Comparison of ENCODE assay signal across 8 cellular contexts in the genomic region with DNA sequence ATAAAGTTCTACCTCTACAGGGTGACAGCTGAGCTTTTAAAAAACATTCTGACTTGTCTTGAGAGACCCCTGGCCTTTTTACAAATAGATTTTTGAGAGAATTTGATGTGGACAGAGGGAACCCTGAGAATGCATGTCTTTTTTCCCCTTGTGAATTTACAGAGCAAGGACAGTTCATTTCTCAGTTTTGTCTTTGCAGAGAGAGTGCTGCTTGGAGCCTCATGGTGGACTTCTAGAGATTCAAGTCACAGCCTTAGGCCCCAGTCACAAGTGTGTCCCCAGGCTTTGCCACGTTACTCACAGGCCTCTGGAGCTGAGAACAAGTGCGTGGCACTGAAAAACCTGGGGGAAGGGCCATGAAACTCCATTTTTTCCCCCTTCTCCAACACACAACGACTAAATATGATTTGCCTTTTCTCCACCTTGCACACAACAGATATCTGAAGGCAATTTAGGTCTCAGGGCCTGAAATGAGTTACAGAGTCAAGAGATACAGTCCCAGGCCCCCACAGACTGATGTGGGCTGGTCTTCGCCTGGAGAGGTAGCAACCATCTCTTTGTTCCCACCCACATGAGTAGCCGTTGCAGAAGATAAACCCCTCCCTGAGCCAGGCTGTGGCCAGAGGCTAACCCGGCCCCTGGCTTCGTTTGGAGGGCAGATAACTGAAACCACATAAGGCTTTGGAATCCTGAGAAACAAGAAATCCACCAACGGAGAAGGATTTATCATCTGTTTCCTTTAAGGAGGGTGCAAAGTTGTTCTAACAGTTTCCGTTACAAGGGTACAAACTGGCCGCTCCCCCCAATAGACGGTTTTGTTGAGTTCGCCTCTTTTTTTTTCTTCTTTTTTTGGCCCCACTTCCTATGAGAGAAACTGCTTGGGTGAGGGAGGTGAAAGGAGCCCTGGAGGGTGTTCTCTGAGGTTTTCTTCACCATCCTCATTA. TPM values are rescaled to one million over a fixed set of nuclear protein-coding genes. Genes with fewer than 3 reads are reported as not detected.
DNase-seq lines count a peak whose midpoint lies in the region; ATAC-seq, FAIRE-seq and TF ChIP-seq lines count a peak whose summit lies in the region.

No MANE protein-coding gene starts in this region.

- peak overlapping the region; percentile 100 for H3K4me3 Mint-ChIP-seq in activated CD4-positive, alpha-beta T cell treated with anti-CD3 and anti-CD28 coated beads, Interleukin-2, amount 10 ng/mL, durations not matched to agents 24 days and 14 days

- H3K4me2 ChIP-seq in MM.1S (ENCODE audit: low read depth, low read length) (peak overlapping the region; percentile 97), endothelial cell of umbilical vein (ENCODE audit: insufficient read depth, low read length) (peak overlapping the region; percentile 84)

- H3K36me3 ChIP-seq in MM.1S (replicated peaks; ENCODE audit: insufficient read depth, low read length): 0 out of 2 replicates have a peak, but pooled peaks cover 2% of the 10 kb centered on the region
- H3K36me3 ChIP-seq in endothelial cell of umbilical vein (ENCODE audit: control insufficient read depth in 2 of 2, extremely low read depth in 1 of 2, insufficient read depth in 2 of 2, low read length in 2 of 2): peaks cover 1 to 3% of the 10 kb centered on the region in 2 experiments
- peaks cover 22% of the 10 kb centered on the region for H3K36me3 ChIP-seq in mesodermal cell (ENCODE audit: control insufficient read depth, insufficient read depth, low read length)
- peaks cover 0 to under 1% of the 10 kb centered on the region in 2 donors for H3K36me3 ChIP-seq in thyroid gland

- peak overlapping the region; percentile 87; the same call in 1 of the 2 replicates for H3K9ac ChIP-seq in MM.1S (ENCODE audit: low read length)
- H3K9ac ChIP-seq in endothelial cell of umbilical vein (replicated peaks; ENCODE audit: extremely low read depth, insufficient read depth, low read length): peak overlapping the region; percentile 85

- dilution Hi-C loops in endothelial cell of umbilical vein (cut with MboI; ENCODE audit: extremely low pct_ligation_motif_present, low sequenced_read_pairs): loop anchor here (5.0 kb wide), 1 partner anchor 84 kb away; no protein-coding TSS in a partner anchor

- peaks cover 54% of the 10 kb centered on the region for H3K4me1 ChIP-seq in MM.1S (ENCODE audit: low read length)
- H3K4me1 ChIP-seq in endothelial cell of umbilical vein (ENCODE audit: control insufficient read depth, extremely low read depth, insufficient read depth, low read length): peaks cover 48% of the 10 kb centered on the region
- peaks cover 59% of the 10 kb centered on the region for H3K4me1 ChIP-seq in mesodermal cell (ENCODE audit: control insufficient read depth, insufficient read depth, low read length, poor library complexity, severe bottlenecking)
- peaks cover 29 to 52% of the 10 kb centered on the region in 2 donors for H3K4me1 ChIP-seq in thyroid gland

- H3K9me2 ChIP-seq in MM.1S (replicated peaks; ENCODE audit: insufficient read depth, low read length): no peaks in the 10 kb centered on the region

- TF ChIP-seq POLR2A in endothelial cell of umbilical vein (IDR thresholded peaks at IDR 0.05; ENCODE audit: low read depth, low read length) (peak; percentile 77), thyroid gland (IDR thresholded peaks at IDR 0.05) (peak in 1 of 2 donors; percentile 70)

- BruUV-seq in endothelial cell of umbilical vein (replicated peaks; lab: Mats Ljungman, UMichigan): no TSS peak

- 41 to 43% methylated on average over 8 to 10 of the region's 12 CpGs for WGBS in mesodermal cell (ENCODE audit: insufficient coverage in 2 of 2), 2 experiments
- WGBS in thyroid gland, 2 donors: 18 to 19% methylated on average over 12 of the region's 12 CpGs

- peaks cover 21% of the 10 kb centered on the region for H3K36me3 Mint-ChIP-seq in activated CD4-positive, alpha-beta T cell treated with anti-CD3 and anti-CD28 coated beads, Interleukin-2, amount 10 ng/mL, durations not matched to agents 24 days and 14 days (ENCODE audit: low read depth)

- ATAC-seq in HG03175 (IDR thresholded peaks at IDR 0.05; ENCODE audit: unreplicated experiment): no peak

- H3K4me3 ChIP-seq in MM.1S (ENCODE audit: low read length) (peak overlapping the region; percentile 91), endothelial cell of umbilical vein (replicated peaks in 1 of 3; ENCODE audit: insufficient read depth in 1 of 3, low read depth in 1 of 3, low read length in 3 of 3) (peak overlapping the region; percentile 51 to 76 (median 52)), mesodermal cell (ENCODE audit: extremely low read depth, insufficient read depth, low read length, poor library complexity, severe bottlenecking) (peak overlapping the region; percentile 65), thyroid gland (replicated peaks in 1 of 3) (peak overlapping the region in 2 of 3 donors; percentile 55 to 61)

- POLR2A ChIA-PET in endothelial cell of umbilical vein (lab: Charles Lee): interaction anchor here (1.1 kb wide), 1 partner anchor 94 kb away, joined by 4 read pairs; no protein-coding TSS in a partner anchor

- DNase-seq in activated CD4-positive, alpha-beta T cell treated with anti-CD3 and anti-CD28 coated beads for 4 hours: peak; percentile 11 to 15
- DNase-seq in activated CD4-positive, alpha-beta T cell treated with anti-CD3 and anti-CD28 coated beads for 1 hour: no peak
- peak; percentile 42 for DNase-seq in MM.1S
- DNase-seq in activated CD4-positive, alpha-beta T cell treated with anti-CD3 and anti-CD28 coated beads, Interleukin-2, amount 10 ng/mL, durations not matched to agents 24 days and 14 days: peak; percentile 80
- peak; percentile 72 for DNase-seq in endothelial cell of umbilical vein (ENCODE audit: low read depth, low spot score)
- DNase-seq in thyroid gland: peak; percentile 64 to 65

- peak overlapping the region; percentile 92 for H3K27ac ChIP-seq in MM.1S (ENCODE audit: low read length)
- peak overlapping the region; percentile 69 for H3K27ac ChIP-seq in endothelial cell of umbilical vein (ENCODE audit: insufficient read depth, low read depth, low read length)
- peak overlapping the region; percentile 92 for H3K27ac ChIP-seq in mesodermal cell (ENCODE audit: low read depth, low read length, severe bottlenecking)
- peak overlapping the region; percentile 93 to 100 (median 98) for H3K27ac ChIP-seq in thyroid gland

- H3K79me2 ChIP-seq in MM.1S (ENCODE audit: low read length) (peaks cover 9% of the 10 kb centered on the region), endothelial cell of umbilical vein (ENCODE audit: control insufficient read depth, insufficient read depth, low read length) (no peaks in the 10 kb centered on the region)

- H2AFZ ChIP-seq in MM.1S (ENCODE audit: low read length) (no peak overlapping the region), endothelial cell of umbilical vein (ENCODE audit: low read depth, low read length) (no peak overlapping the region)

- peak; percentile 72 for FAIRE-seq in endothelial cell of umbilical vein (lab: Jason Lieb, UNC)

- H3F3A ChIP-seq in MM.1S (ENCODE audit: insufficient read depth, low read length): peaks cover 60% of the 10 kb centered on the region

- H3K9me3 Mint-ChIP-seq in activated CD4-positive, alpha-beta T cell treated with anti-CD3 and anti-CD28 coated beads, Interleukin-2, amount 10 ng/mL, durations not matched to agents 24 days and 14 days: no peaks in the 10 kb centered on the region

- CTCF ChIA-PET in endothelial cell of umbilical vein (lab: Charles Lee): interaction anchor here (0.9 to 9.4 kb wide), 13 partner anchors 13 to 182 kb away, joined by 3 to 428 read pairs (median 4); partner anchors contain the start of gene ARID1A

- H4K20me1 ChIP-seq in MM.1S (ENCODE audit: insufficient read depth, low read length) (no peaks in the 10 kb centered on the region), endothelial cell of umbilical vein (replicated peaks; ENCODE audit: control insufficient read depth, extremely low read depth, insufficient read depth, low read length) (no peaks in the 10 kb centered on the region)

- H3K27me3 ChIP-seq in MM.1S (replicated peaks; ENCODE audit: insufficient read depth, low read length): no peaks in the 10 kb centered on the region
- H3K27me3 ChIP-seq in endothelial cell of umbilical vein (ENCODE audit: control insufficient read depth in 2 of 2, insufficient read depth in 2 of 2, low read length in 2 of 2): no peaks in the 10 kb centered on the region
- no peaks in the 10 kb centered on the region for H3K27me3 ChIP-seq in thyroid gland

- peaks cover 67% of the 10 kb centered on the region for H3K4me1 Mint-ChIP-seq in activated CD4-positive, alpha-beta T cell treated with anti-CD3 and anti-CD28 coated beads, Interleukin-2, amount 10 ng/mL, durations not matched to agents 24 days and 14 days

- peak overlapping the region; percentile 100 for H3K27ac Mint-ChIP-seq in activated CD4-positive, alpha-beta T cell treated with anti-CD3 and anti-CD28 coated beads, Interleukin-2, amount 10 ng/mL, durations not matched to agents 24 days and 14 days

- H3K9me3 ChIP-seq in MM.1S (replicated peaks; ENCODE audit: insufficient read depth, low read length) (no peaks in the 10 kb centered on the region), endothelial cell of umbilical vein (replicated peaks; ENCODE audit: control insufficient read depth, insufficient read depth, low read length) (no peaks in the 10 kb centered on the region), mesodermal cell (ENCODE audit: control insufficient read depth, low read length) (no peaks in the 10 kb centered on the region), thyroid gland (no peaks in the 10 kb centered on the region)

- TF ChIP-seq CTCF in MM.1S (IDR thresholded peaks at IDR 0.05; ENCODE audit: low read length): no peak
- no peak for TF ChIP-seq CTCF in endothelial cell of umbilical vein (IDR thresholded peaks at IDR 0.05; ENCODE audit: extremely low read depth in 1 of 2, insufficient read depth in 1 of 2, low read depth in 1 of 2, low read length in 2 of 2)
- no peak for TF ChIP-seq CTCF in thyroid gland (IDR thresholded peaks at IDR 0.05)

- no peaks in the 10 kb centered on the region for H3K27me3 Mint-ChIP-seq in activated CD4-positive, alpha-beta T cell treated with anti-CD3 and anti-CD28 coated beads, Interleukin-2, amount 10 ng/mL, durations not matched to agents 24 days and 14 days

- H3K9me1 ChIP-seq in endothelial cell of umbilical vein (replicated peaks; ENCODE audit: control insufficient read depth, extremely low read depth, insufficient read depth, low read length): no peaks in the 10 kb centered on the region

- intact Hi-C loops in activated CD4-positive, alpha-beta T cell treated with anti-CD3 and anti-CD28 coated beads, Interleukin-2, amount 10 ng/mL, durations not matched to agents 24 days and 14 days (cut with micrococcal nuclease): loop anchor here (1.0 to 2.0 kb wide), 4 partner anchors 14 to 244 kb away; no protein-coding TSS in a partner anchor
- intact Hi-C loops in endothelial cell of umbilical vein (cut with micrococcal nuclease) (loop anchor here (1.0 kb wide), 2 partner anchors 18 to 42 kb away; no protein-coding TSS in a partner anchor), thyroid gland (cut with DNase I) (loop anchor here (5.0 kb wide), 1 partner anchor 89 kb away; the partner anchor contains the start of gene ARID1A)

RNA-seq across cellular contexts. Expression of gene PIGV, which starts 1.0 kb away (rescaled TPM):
- total RNA-seq in activated CD4-positive, alpha-beta T cell treated with anti-CD3 and anti-CD28 coated beads, Interleukin-2, amount 10 ng/mL, durations not matched to agents 24 days and 14 days: 15.2 and 16.0 TPM in 2 replicates
- total RNA-seq in endothelial cell of umbilical vein (6.0 and 7.5 TPM in 2 replicates), thyroid gland (10 to 100 TPM; 20.5 to 39.4 (median 27.8) TPM)
- polyA plus RNA-seq in endothelial cell of umbilical vein: 11.9 and 13.3 TPM in 2 replicates
- 6.4 and 7.3 TPM in 2 replicates for polyA plus RNA-seq in endothelial cell of umbilical vein (2011; cell fraction: cytosol; rRNA removed)
- 7.5 and 8.7 TPM in 2 replicates for polyA plus RNA-seq in endothelial cell of umbilical vein (2011; cell fraction: nucleus; rRNA removed)
- polyA plus RNA-seq in endothelial cell of umbilical vein (2012): 4.8 and 5.3 TPM in 2 replicates
- 10.0 and 25.5 TPM in 2 replicates for polyA minus RNA-seq in endothelial cell of umbilical vein
- 11.2 TPM for polyA minus RNA-seq in endothelial cell of umbilical vein (2011; cell fraction: cytosol; rRNA and poly(A)+ RNA removed)
- 4.7 and 6.8 TPM in 2 replicates for polyA minus RNA-seq in endothelial cell of umbilical vein (2011; cell fraction: nucleus; rRNA and poly(A)+ RNA removed)
- polyA plus RNA-seq in mesodermal cell (2013, experiment 1 of 2): 9.0 TPM
- 9.2 TPM for polyA plus RNA-seq in mesodermal cell (2013, experiment 2 of 2)

RNA-seq across cellular contexts. Expression of gene ZDHHC18, which starts 39.8 kb away (rescaled TPM):
- total RNA-seq in activated CD4-positive, alpha-beta T cell treated with anti-CD3 and anti-CD28 coated beads, Interleukin-2, amount 10 ng/mL, durations not matched to agents 24 days and 14 days: 75.9 and 77.3 TPM in 2 replicates
- 24.0 and 25.2 TPM in 2 replicates for total RNA-seq in endothelial cell of umbilical vein
- 47.3 and 48.2 TPM in 2 replicates for polyA plus RNA-seq in endothelial cell of umbilical vein
- 39.7 and 40.0 TPM in 2 replicates for polyA plus RNA-seq in endothelial cell of umbilical vein (2011; cell fraction: cytosol; rRNA removed)
- polyA plus RNA-seq in endothelial cell of umbilical vein (2011; cell fraction: nucleus; rRNA removed): 39.9 and 40.9 TPM in 2 replicates
- 19.8 and 21.9 TPM in 2 replicates for polyA plus RNA-seq in endothelial cell of umbilical vein (2012)
- 33.9 and 46.1 TPM in 2 replicates for polyA minus RNA-seq in endothelial cell of umbilical vein
- 12.0 TPM for polyA minus RNA-seq in endothelial cell of umbilical vein (2011; cell fraction: cytosol; rRNA and poly(A)+ RNA removed)
- polyA minus RNA-seq in endothelial cell of umbilical vein (2011; cell fraction: nucleus; rRNA and poly(A)+ RNA removed): 10.4 and 12.8 TPM in 2 replicates
- polyA plus RNA-seq in mesodermal cell (2013, experiment 1 of 2): 29.2 TPM
- 32.6 TPM for polyA plus RNA-seq in mesodermal cell (2013, experiment 2 of 2)
- 10 to 100 TPM; 11.4 to 33.1 (median 21.4) TPM for total RNA-seq in thyroid gland
